In the genomic region with DNA sequence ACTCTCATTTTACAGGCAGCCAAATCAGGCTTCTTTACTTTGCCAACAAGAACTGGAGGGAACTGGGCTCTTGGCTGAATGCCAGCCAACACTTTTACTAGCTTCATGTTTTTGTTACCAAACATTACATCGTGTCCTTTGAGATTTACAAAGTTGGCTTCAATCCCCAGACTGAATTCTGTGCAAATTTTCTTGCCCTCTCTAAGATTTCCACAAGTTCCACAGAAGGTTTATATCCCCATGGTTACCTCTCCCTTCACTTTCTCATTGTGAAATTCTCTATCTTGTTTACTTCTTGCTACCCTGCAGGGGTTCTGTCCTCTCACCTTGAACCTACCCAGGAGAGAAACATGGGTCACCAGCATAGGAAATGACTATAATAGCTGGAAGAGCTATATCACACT, we compare ENCODE assay signal across 11 cellular contexts. TPM values are rescaled to one million over a fixed set of nuclear protein-coding genes. Genes with fewer than 3 reads are reported as not detected.
A peak's percentile ranks its signal among the peaks of the same experiment; 100 is the strongest.
DNase-seq lines count a peak whose midpoint lies in the region; ATAC-seq and TF ChIP-seq lines count a peak whose summit lies in the region.
"Had no signal": no experiment of that assay in that cellular context is flagged by ENCODE, and none has a peak within 500 bp of the region (broad histone marks: within the 10 kb centered on the region; RNA-seq: fewer than 3 reads in every experiment).

No MANE protein-coding gene starts in this region.

- H3K27me3 ChIP-seq in adrenal gland (no peaks in the 10 kb centered on the region), right cardiac atrium (ENCODE audit: control insufficient read depth, insufficient read depth) (no peaks in the 10 kb centered on the region), sigmoid colon (no peaks in the 10 kb centered on the region)
- H3K27me3 ChIP-seq: neutrophil had no signal

- CTCF ChIA-PET in HEK293 (lab: Yijun Ruan, JAX), result interaction anchor here (1.0 to 1.3 kb wide), 3 partner anchors 11 to 48 kb away, joined by 3 to 4 read pairs (median 4); no protein-coding TSS in a partner anchor

- TF ChIP-seq POLR2A in adrenal gland (IDR thresholded peaks at IDR 0.05) (no peak), sigmoid colon (IDR thresholded peaks at IDR 0.05) (no peak)

- POLR2A ChIA-PET in HEK293 (lab: Yijun Ruan, JAX), result no interaction called here

- WGBS in adrenal gland, 4 donors, result 0 to 4% (median 1%) methylated on average over 1 of the region's 1 CpG
- 2% methylated on average over 1 of the region's 1 CpG for WGBS in right cardiac atrium
- WGBS in sigmoid colon, 2 donors, result 0 to 7% methylated on average over 1 of the region's 1 CpG

- H3K36me3 ChIP-seq in HEK293 (ENCODE audit: control insufficient read depth in 2 of 2, insufficient read depth in 1 of 2, low read length in 2 of 2) (no peaks in the 10 kb centered on the region), adrenal gland (replicated peaks in 1 of 2) (no peaks in the 10 kb centered on the region), sigmoid colon (no peaks in the 10 kb centered on the region)
- H3K36me3 ChIP-seq: neutrophil had no signal

- TF ChIP-seq CTCF in HEK293 (tag by site-specific recombination; IDR thresholded peaks at IDR 0.05), result no peak
- no peak for TF ChIP-seq CTCF in adrenal gland (IDR thresholded peaks at IDR 0.05)
- TF ChIP-seq CTCF in sigmoid colon (IDR thresholded peaks at IDR 0.05), result no peak

- DNase-seq in adrenal gland, result peak; percentile 39 to 88 (median 79)
- peak; percentile 82 to 93 (median 85) for DNase-seq in right cardiac atrium
- peak; percentile 97 for DNase-seq in sigmoid colon
- no peak for DNase-seq in activated CD4-positive, alpha-beta T cell treated with anti-CD3 and anti-CD28 coated beads for 1 hour
- no peak for DNase-seq in NK-92 (lab: John Stamatoyannopoulos, UW; ENCODE audit: unreplicated experiment)
- DNase-seq in LoVo (ENCODE audit: low spot score), result no peak
- no peak for DNase-seq in cortex of kidney (lab: John Stamatoyannopoulos, UW)
- DNase-seq: activated CD8-positive, alpha-beta memory T cell treated with anti-CD3 and anti-CD28 coated beads, Interleukin-2, amount 50 U/mL, for 4 hours had no signal

- no peak overlapping the region for H3K27ac ChIP-seq in HEK293 (ENCODE audit: extremely low read depth, low read depth, low read length)
- no peak overlapping the region for H3K27ac ChIP-seq in adrenal gland
- H3K27ac ChIP-seq in right cardiac atrium (ENCODE audit: low read length), result no peak overlapping the region
- H3K27ac ChIP-seq in sigmoid colon, result peak overlapping the region; percentile 61 to 81 (median 76)
- H3K27ac ChIP-seq: neutrophil, RWPE1 had no signal

- intact Hi-C loops in adrenal gland (cut with DNase I), result no loop called here
- intact Hi-C loops in right cardiac atrium (cut with DNase I), result no loop called here
- intact Hi-C loops in sigmoid colon (cut with DNase I), result no loop called here

- TF ChIP-seq EP300 in sigmoid colon (IDR thresholded peaks at IDR 0.05), result peak in 2 of 4 donors; percentile 38 to 41

- H3K4me1 ChIP-seq in HEK293 (ENCODE audit: control insufficient read depth, insufficient read depth, low read length), result peaks cover 10% of the 10 kb centered on the region; the same call in 1 of the 2 replicates
- peaks cover 6 to 12% of the 10 kb centered on the region in 2 donors for H3K4me1 ChIP-seq in adrenal gland (replicated peaks in 1 of 2)
- peaks cover 2% of the 10 kb centered on the region for H3K4me1 ChIP-seq in right cardiac atrium (ENCODE audit: control insufficient read depth, insufficient read depth, low read length)
- peaks cover 0 to 44% (median 39%) of the 10 kb centered on the region in 4 donors for H3K4me1 ChIP-seq in sigmoid colon

- no peaks in the 10 kb centered on the region for H3K9me3 ChIP-seq in HEK293 (ENCODE audit: control insufficient read depth, insufficient read depth, low read depth, low read length)
- H3K9me3 ChIP-seq in adrenal gland (replicated peaks in 1 of 3), result no peaks in the 10 kb centered on the region
- no peaks in the 10 kb centered on the region for H3K9me3 ChIP-seq in right cardiac atrium (ENCODE audit: control insufficient read depth, low read length)
- no peaks in the 10 kb centered on the region for H3K9me3 ChIP-seq in sigmoid colon
- H3K9me3 ChIP-seq: neutrophil had no signal

- H3K4me3 ChIP-seq in HEK293 (ENCODE audit: low read depth, low read length) (no peak overlapping the region), adrenal gland (no peak overlapping the region), right cardiac atrium (ENCODE audit: low read length) (no peak overlapping the region), sigmoid colon (no peak overlapping the region)

- ATAC-seq in right cardiac atrium, result peak; percentile 44 to 78

TF ChIP-seq in HEK293, 187 proteins besides CTCF, POLR2A, EP300 and RAD21:
- TF ChIP-seq, protein P1, sequence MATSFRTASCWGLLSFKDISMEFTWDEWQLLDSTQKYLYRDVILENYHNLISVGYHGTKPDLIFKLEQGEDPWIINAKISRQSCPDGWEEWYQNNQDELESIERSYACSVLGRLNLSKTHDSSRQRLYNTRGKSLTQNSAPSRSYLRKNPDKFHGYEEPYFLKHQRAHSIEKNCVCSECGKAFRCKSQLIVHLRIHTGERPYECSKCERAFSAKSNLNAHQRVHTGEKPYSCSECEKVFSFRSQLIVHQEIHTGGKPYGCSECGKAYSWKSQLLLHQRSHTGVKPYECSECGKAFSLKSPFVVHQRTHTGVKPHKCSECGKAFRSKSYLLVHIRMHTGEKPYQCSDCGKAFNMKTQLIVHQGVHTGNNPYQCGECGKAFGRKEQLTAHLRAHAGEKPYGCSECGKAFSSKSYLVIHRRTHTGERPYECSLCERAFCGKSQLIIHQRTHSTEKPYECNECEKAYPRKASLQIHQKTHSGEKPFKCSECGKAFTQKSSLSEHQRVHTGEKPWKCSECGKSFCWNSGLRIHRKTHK (tag by site-specific recombination; IDR thresholded peaks at IDR 0.05), result no peak
- TF ChIP-seq, protein P2, sequence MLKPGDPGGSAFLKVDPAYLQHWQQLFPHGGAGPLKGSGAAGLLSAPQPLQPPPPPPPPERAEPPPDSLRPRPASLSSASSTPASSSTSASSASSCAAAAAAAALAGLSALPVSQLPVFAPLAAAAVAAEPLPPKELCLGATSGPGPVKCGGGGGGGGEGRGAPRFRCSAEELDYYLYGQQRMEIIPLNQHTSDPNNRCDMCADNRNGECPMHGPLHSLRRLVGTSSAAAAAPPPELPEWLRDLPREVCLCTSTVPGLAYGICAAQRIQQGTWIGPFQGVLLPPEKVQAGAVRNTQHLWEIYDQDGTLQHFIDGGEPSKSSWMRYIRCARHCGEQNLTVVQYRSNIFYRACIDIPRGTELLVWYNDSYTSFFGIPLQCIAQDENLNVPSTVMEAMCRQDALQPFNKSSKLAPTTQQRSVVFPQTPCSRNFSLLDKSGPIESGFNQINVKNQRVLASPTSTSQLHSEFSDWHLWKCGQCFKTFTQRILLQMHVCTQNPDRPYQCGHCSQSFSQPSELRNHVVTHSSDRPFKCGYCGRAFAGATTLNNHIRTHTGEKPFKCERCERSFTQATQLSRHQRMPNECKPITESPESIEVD (tag by site-specific recombination; IDR thresholded peaks at IDR 0.05), result peak; percentile 78
- TF ChIP-seq ZNF747 (tag by site-specific recombination; IDR thresholded peaks at IDR 0.05) (no peak), ZNF274 (IDR thresholded peaks at IDR 0.05; ENCODE audit: low read length) (no peak), ZNF274 (tag by site-specific recombination; IDR thresholded peaks at IDR 0.05; ENCODE audit: borderline replicate concordance) (no peak), GLIS1 (tag by site-specific recombination; IDR thresholded peaks at IDR 0.05) (peak; percentile 29; the same call in 1 of the 2 replicates)

RNA-seq across cellular contexts. Expression of a gene that starts 37.6 kb away (rescaled TPM):
- total RNA-seq in adrenal gland (10 to 100 TPM; 17.6 to 56.6 (median 38.7) TPM), right cardiac atrium (10 to 100 TPM; 11.4 to 20.3 (median 14.1) TPM), sigmoid colon (100 to 1,000 TPM in 2 of 4 donors, 10 to 100 TPM in 2; 86.7 to 117 (median 102) TPM)
- polyA plus RNA-seq in adrenal gland (10 to 100 TPM in 2 of 3 donors, 1 to 10 TPM in 1; 7.7 to 14.2 (median 12.4) TPM), right cardiac atrium (7.6 TPM), sigmoid colon (1 to 10 TPM in 2 of 3 donors, under 1 TPM in 1; 0.92 to 3.6 (median 3.4) TPM)

Comparison
In these comparisons a context has a peak if more than half of its experiments do, and no peak if none do; other contexts are left out.
1. H3K27ac ChIP-seq: peak in sigmoid colon (4 of 4); none in HEK293 (single experiment), adrenal gland (0 of 5) and right cardiac atrium (single experiment).
2. DNase-seq: peak in adrenal gland (7 of 7), right cardiac atrium (3 of 3) and sigmoid colon (single experiment); none in activated CD4-positive, alpha-beta T cell treated with anti-CD3 and anti-CD28 coated beads for 1 hour (single experiment), NK-92 (single experiment), LoVo (single experiment) and cortex of kidney (single experiment).